ENCODE assay signal across 8 cellular contexts in genomic region chr1:6491480-6491962, GRCh38. TPM values are rescaled to one million over a fixed set of nuclear protein-coding genes. Genes with fewer than 3 reads are reported as not detected.
DNase-seq lines count a peak whose midpoint lies in the region; ATAC-seq and TF ChIP-seq lines count a peak whose summit lies in the region.

Gene PLEKHG5 (minus strand): TSS chr1:6491667. CDS start chr1:6477571, 14,096 bp downstream.

- H3K27ac ChIP-seq in brain microvascular endothelial cell (peak within 1 kb of the TSS; percentile 46), stomach smooth muscle (ENCODE audit: low read length) (peak within 1 kb of the TSS; percentile 18)

- H3K9me3 ChIP-seq in stomach smooth muscle (ENCODE audit: control insufficient read depth in 2 of 2, low read length in 2 of 2) = no peaks in the 10 kb centered on the region

- TF ChIP-seq CTCF in brain microvascular endothelial cell (IDR thresholded peaks at IDR 0.05; ENCODE audit: low read depth, low read length, missing control alignments) (no peak), kidney epithelial cell (IDR thresholded peaks at IDR 0.05; ENCODE audit: insufficient read depth, low read length, poor library complexity, severe bottlenecking) (no peak)

- H3K9ac ChIP-seq in stomach smooth muscle (ENCODE audit: low read length in 2 of 2) = peak within 1 kb of the TSS; percentile 71 to 76

- no peak for ATAC-seq in HG02885 (IDR thresholded peaks at IDR 0.05; ENCODE audit: poor library complexity, unreplicated experiment)
- no peak for ATAC-seq in GM21825 (IDR thresholded peaks at IDR 0.05; ENCODE audit: unreplicated experiment)

- H3K4me1 ChIP-seq in stomach smooth muscle (ENCODE audit: control insufficient read depth, insufficient read depth, low read length) = peaks cover 38% of the 10 kb centered on the region

- no peak for TF ChIP-seq RAD21 in Ishikawa (IDR thresholded peaks at IDR 0.05; ENCODE audit: low read depth)

- peak within 1 kb of the TSS; percentile 85 for H3K4me3 ChIP-seq in brain microvascular endothelial cell (ENCODE audit: low read depth, low read length)
- peak within 1 kb of the TSS; percentile 87 for H3K4me3 ChIP-seq in kidney epithelial cell (ENCODE audit: low read depth, low read length)
- H3K4me3 ChIP-seq in stomach smooth muscle (ENCODE audit: low read length in 2 of 2) = peak within 1 kb of the TSS; percentile 77 to 79

- H3K27me3 ChIP-seq in brain microvascular endothelial cell (replicated peaks) = no peaks in the 10 kb centered on the region
- no peaks in the 10 kb centered on the region for H3K27me3 ChIP-seq in kidney epithelial cell (ENCODE audit: control insufficient read depth, insufficient read depth, low read length)
- H3K27me3 ChIP-seq in stomach smooth muscle (ENCODE audit: control insufficient read depth in 1 of 2, insufficient read depth in 2 of 2, low read length in 2 of 2) = peaks cover 2 to 3% of the 10 kb centered on the region in 2 donors

- peak; percentile 48; the same call in 1 of the 2 replicates for TF ChIP-seq EP300 in Ishikawa (IDR thresholded peaks at IDR 0.05; ENCODE audit: borderline replicate concordance)

- in situ Hi-C loops in brain microvascular endothelial cell (cut with HindIII; ENCODE audit: low pct_ligation_motif_present, low sequenced_read_pairs) = no loop called here

- H3K36me3 ChIP-seq in brain microvascular endothelial cell (replicated peaks) = no peaks in the 10 kb centered on the region
- H3K36me3 ChIP-seq in kidney epithelial cell (ENCODE audit: control insufficient read depth, insufficient read depth, low read length) = no peaks in the 10 kb centered on the region
- H3K36me3 ChIP-seq in stomach smooth muscle (ENCODE audit: control insufficient read depth in 2 of 2, insufficient read depth in 2 of 2, low read length in 2 of 2) = no peaks in the 10 kb centered on the region

- DNase-seq in AG20443 (ENCODE audit: low spot score) (peak; percentile 58), brain microvascular endothelial cell (peak; percentile 68), kidney epithelial cell (ENCODE audit: low read depth) (no peak)
- DNase-seq in activated CD4-positive, CD25-positive, alpha-beta regulatory T cell (lab: John Stamatoyannopoulos, UW) = no peak

TF ChIP-seq in Ishikawa, 13 proteins besides CTCF, POLR2A, EP300 and RAD21:
- TF ChIP-seq TAF1 (IDR thresholded peaks at IDR 0.05; ENCODE audit: low read depth) (0 out of 2 replicates have a peak, but pooled peaks have one; percentile 3), TCF12 (IDR thresholded peaks at IDR 0.05; ENCODE audit: low read depth) (peak; percentile 25; the same call in 1 of the 2 replicates), EGR1 (IDR thresholded peaks at IDR 0.05) (no peak), CEBPB (IDR thresholded peaks at IDR 0.05) (no peak), REST (IDR thresholded peaks at IDR 0.05; ENCODE audit: low read depth) (no peak), YY1 (IDR thresholded peaks at IDR 0.05; ENCODE audit: low read depth) (peak; percentile 26; the same call in 1 of the 2 replicates), CREB1 (IDR thresholded peaks at IDR 0.05; ENCODE audit: low read depth) (no peak), MAX (IDR thresholded peaks at IDR 0.05) (peak; percentile 33; the same call in 1 of the 2 replicates), ZBTB7A (IDR thresholded peaks at IDR 0.05; ENCODE audit: low read depth) (no peak), FOXM1 (IDR thresholded peaks at IDR 0.05; ENCODE audit: borderline replicate concordance, low read depth) (no peak)

RNA-seq across cellular contexts. Expression of gene PLEKHG5, which starts in this region (rescaled TPM):
- total RNA-seq in kidney epithelial cell = 24.3 and 26.4 TPM in 2 replicates

Comparison
In these comparisons a context has a peak if more than half of its experiments do, and no peak if none do; other contexts are left out.
1. DNase-seq: peak in AG20443 (single experiment) and brain microvascular endothelial cell (single experiment); none in kidney epithelial cell (single experiment) and activated CD4-positive, CD25-positive, alpha-beta regulatory T cell (0 of 4).
2. Peak in every context shown above with its lines, with median percentiles within 50 percentile points of each other: H3K4me3 ChIP-seq.